In the genomic region with DNA sequence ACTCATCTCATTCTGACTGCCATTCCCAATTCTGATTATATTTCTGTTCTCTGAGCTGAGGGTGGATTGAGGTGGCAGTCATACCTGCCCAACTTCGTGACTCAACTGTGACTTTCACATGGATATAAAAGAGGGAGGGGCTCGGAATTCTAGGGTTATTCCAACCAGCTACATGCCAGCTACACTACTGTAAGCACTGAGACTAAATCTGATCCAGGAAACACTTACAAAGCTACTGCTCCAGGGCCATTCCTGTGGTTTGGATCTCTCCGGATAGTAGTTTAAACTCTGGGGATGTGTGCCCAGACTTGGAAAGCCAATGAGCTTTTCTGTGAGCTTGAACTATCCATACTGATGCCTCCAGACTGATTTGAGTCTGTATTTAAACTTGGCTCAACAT, we compare ENCODE assay signal across 15 cellular contexts. TPM values are rescaled to one million over a fixed set of nuclear protein-coding genes. Genes with fewer than 3 reads are reported as not detected.
A peak's percentile ranks its signal among the peaks of the same experiment; 100 is the strongest.
DNase-seq lines count a peak whose midpoint lies in the region; ATAC-seq and TF ChIP-seq lines count a peak whose summit lies in the region.
"Had no signal": no experiment of that assay in that cellular context is flagged by ENCODE, and none has a peak within 500 bp of the region (broad histone marks: within the 10 kb centered on the region; RNA-seq: fewer than 3 reads in every experiment).

No MANE protein-coding gene starts in this region.

- DNase-seq in AG04449 (ENCODE audit: low read depth, low spot score) (peak; percentile 40), HPDE6-E6E7 (ENCODE audit: extremely low spot score) (peak; percentile 62), amniotic stem cell (lab: John Stamatoyannopoulos, UW) (peak; percentile 67), foreskin fibroblast (peak; percentile 34 to 76), GM10248 (ENCODE audit: extremely low spot score) (no peak)
- no peak for DNase-seq in natural killer cell treated with Interleukin-12 subunit alpha and Interleukin-12 subunit beta and Interleukin-15 and Interleukin-18, amount 100 ng/mL, for 72 hours (ENCODE audit: low spot score)
- no peak for DNase-seq in activated CD8-positive, alpha-beta T cell treated with anti-CD3 and anti-CD28 coated beads, Interleukin-2, amount 10 ng/mL, durations not matched to agents 7 days and 5 days
- DNase-seq: activated naive CD8-positive, alpha-beta T cell treated with anti-CD3 and anti-CD28 coated beads, Interleukin-2, amount 10 ng/mL, durations not matched to agents 7 days and 5 days; DMS53; occipital lobe; T-helper 17 cell; uterus had no signal

- ATAC-seq in natural killer cell treated with Interleukin-12 subunit alpha and Interleukin-12 subunit beta and Interleukin-15 and Interleukin-18, amount 100 ng/mL, for 72 hours: no peak
- ATAC-seq in activated CD8-positive, alpha-beta T cell treated with anti-CD3 and anti-CD28 coated beads, Interleukin-2, amount 10 ng/mL, durations not matched to agents 7 days and 5 days: no peak
- no peak for ATAC-seq in GM21528 (IDR thresholded peaks at IDR 0.05; ENCODE audit: low FRiP score, unreplicated experiment)
- ATAC-seq: A549, T-helper 17 cell had no signal

- H3K4me3 Mint-ChIP-seq in natural killer cell treated with Interleukin-12 subunit alpha and Interleukin-12 subunit beta and Interleukin-15 and Interleukin-18, amount 100 ng/mL, for 72 hours: no peak overlapping the region
- no peak overlapping the region for H3K4me3 Mint-ChIP-seq in activated CD8-positive, alpha-beta T cell treated with anti-CD3 and anti-CD28 coated beads, Interleukin-2, amount 10 ng/mL, durations not matched to agents 7 days and 5 days
- H3K4me3 Mint-ChIP-seq: activated naive CD8-positive, alpha-beta T cell treated with anti-CD3 and anti-CD28 coated beads, Interleukin-2, amount 10 ng/mL, durations not matched to agents 7 days and 5 days; dendritic cell treated with granulocyte-macrophage colony-stimulating factor and Interleukin-4, amounts not matched to agents 40 ng/mL and 50 ng/mL, for 4 days; T-helper 17 cell had no signal

- peaks cover 0 to 10% of the 10 kb centered on the region in 2 donors for H3K27me3 Mint-ChIP-seq in natural killer cell treated with Interleukin-12 subunit alpha and Interleukin-12 subunit beta and Interleukin-15 and Interleukin-18, amount 100 ng/mL, for 72 hours
- peaks cover 5% of the 10 kb centered on the region for H3K27me3 Mint-ChIP-seq in activated CD8-positive, alpha-beta T cell treated with anti-CD3 and anti-CD28 coated beads, Interleukin-2, amount 10 ng/mL, durations not matched to agents 7 days and 5 days (ENCODE audit: low read depth)
- H3K27me3 Mint-ChIP-seq: activated naive CD8-positive, alpha-beta T cell treated with anti-CD3 and anti-CD28 coated beads, Interleukin-2, amount 10 ng/mL, durations not matched to agents 7 days and 5 days had no signal

- no peak overlapping the region for H3K4me3 ChIP-seq in AG04449 (ENCODE audit: low read depth, low read length)
- no peak overlapping the region for H3K4me3 ChIP-seq in foreskin fibroblast (ENCODE audit: low read depth in 1 of 2, low read length in 2 of 2)
- H3K4me3 ChIP-seq: A549, uterus had no signal

- H3K27ac Mint-ChIP-seq in natural killer cell treated with Interleukin-12 subunit alpha and Interleukin-12 subunit beta and Interleukin-15 and Interleukin-18, amount 100 ng/mL, for 72 hours: no peak overlapping the region
- H3K27ac Mint-ChIP-seq in activated CD8-positive, alpha-beta T cell treated with anti-CD3 and anti-CD28 coated beads, Interleukin-2, amount 10 ng/mL, durations not matched to agents 7 days and 5 days: no peak overlapping the region
- H3K27ac Mint-ChIP-seq: activated naive CD8-positive, alpha-beta T cell treated with anti-CD3 and anti-CD28 coated beads, Interleukin-2, amount 10 ng/mL, durations not matched to agents 7 days and 5 days; dendritic cell treated with granulocyte-macrophage colony-stimulating factor and Interleukin-4, amounts not matched to agents 40 ng/mL and 50 ng/mL, for 4 days; T-helper 17 cell had no signal

- no peaks in the 10 kb centered on the region for H3K36me3 Mint-ChIP-seq in natural killer cell treated with Interleukin-12 subunit alpha and Interleukin-12 subunit beta and Interleukin-15 and Interleukin-18, amount 100 ng/mL, for 72 hours
- H3K36me3 Mint-ChIP-seq in activated CD8-positive, alpha-beta T cell treated with anti-CD3 and anti-CD28 coated beads, Interleukin-2, amount 10 ng/mL, durations not matched to agents 7 days and 5 days (ENCODE audit: low read depth): no peaks in the 10 kb centered on the region
- H3K36me3 Mint-ChIP-seq: activated naive CD8-positive, alpha-beta T cell treated with anti-CD3 and anti-CD28 coated beads, Interleukin-2, amount 10 ng/mL, durations not matched to agents 7 days and 5 days had no signal

- no peaks in the 10 kb centered on the region for H3K9me3 Mint-ChIP-seq in natural killer cell treated with Interleukin-12 subunit alpha and Interleukin-12 subunit beta and Interleukin-15 and Interleukin-18, amount 100 ng/mL, for 72 hours
- no peaks in the 10 kb centered on the region for H3K9me3 Mint-ChIP-seq in activated CD8-positive, alpha-beta T cell treated with anti-CD3 and anti-CD28 coated beads, Interleukin-2, amount 10 ng/mL, durations not matched to agents 7 days and 5 days (ENCODE audit: insufficient read depth)
- H3K9me3 Mint-ChIP-seq: activated naive CD8-positive, alpha-beta T cell treated with anti-CD3 and anti-CD28 coated beads, Interleukin-2, amount 10 ng/mL, durations not matched to agents 7 days and 5 days; dendritic cell treated with granulocyte-macrophage colony-stimulating factor and Interleukin-4, amounts not matched to agents 40 ng/mL and 50 ng/mL, for 4 days had no signal

- TF ChIP-seq CTCF in AG04449 (IDR thresholded peaks at IDR 0.05; ENCODE audit: insufficient read depth, low read length, missing control alignments) (no peak), foreskin fibroblast (IDR thresholded peaks at IDR 0.05; ENCODE audit: low read depth, low read length) (no peak), GM10248 (IDR thresholded peaks at IDR 0.05; ENCODE audit: control extremely low read depth, extremely low read depth, low read depth, missing control alignments) (no peak)

- CTCF ChIA-PET in AG04449 (lab: Yijun Ruan, JAX): interaction anchor here (0.9 to 4.3 kb wide), 7 partner anchors 7 to 146 kb away, joined by 3 to 28 read pairs (median 5); partner anchors contain the start of gene MAP2
- CTCF ChIA-PET in activated CD8-positive, alpha-beta T cell treated with anti-CD3 and anti-CD28 coated beads, Interleukin-2, amount 10 ng/mL, durations not matched to agents 7 days and 5 days (lab: Charles Lee): no interaction called here
- CTCF ChIA-PET in GM10248 (lab: Yijun Ruan, JAX): interaction anchor here (1.3 to 1.9 kb wide), 4 partner anchors 10 to 148 kb away, joined by 3 to 4 read pairs (median 4); no protein-coding TSS in a partner anchor

- POLR2A ChIA-PET in AG04449 (lab: Yijun Ruan, JAX) (no interaction called here), GM10248 (lab: Yijun Ruan, JAX) (no interaction called here)
- POLR2A ChIA-PET in activated CD8-positive, alpha-beta T cell treated with anti-CD3 and anti-CD28 coated beads, Interleukin-2, amount 10 ng/mL, durations not matched to agents 7 days and 5 days (lab: Charles Lee): no interaction called here

- H3K4me1 Mint-ChIP-seq in natural killer cell treated with Interleukin-12 subunit alpha and Interleukin-12 subunit beta and Interleukin-15 and Interleukin-18, amount 100 ng/mL, for 72 hours (ENCODE audit: low read depth in 2 of 2): no peaks in the 10 kb centered on the region
- no peaks in the 10 kb centered on the region for H3K4me1 Mint-ChIP-seq in activated CD8-positive, alpha-beta T cell treated with anti-CD3 and anti-CD28 coated beads, Interleukin-2, amount 10 ng/mL, durations not matched to agents 7 days and 5 days (ENCODE audit: low read depth)
- H3K4me1 Mint-ChIP-seq: activated naive CD8-positive, alpha-beta T cell treated with anti-CD3 and anti-CD28 coated beads, Interleukin-2, amount 10 ng/mL, durations not matched to agents 7 days and 5 days; T-helper 17 cell had no signal

RNA-seq across cellular contexts. Expression of gene MAP2, which starts 7.9 kb away (rescaled TPM):
- not detected for total RNA-seq in natural killer cell treated with Interleukin-12 subunit alpha and Interleukin-12 subunit beta and Interleukin-15 and Interleukin-18, amount 100 ng/mL, for 72 hours
- not detected for total RNA-seq in activated CD8-positive, alpha-beta T cell treated with anti-CD3 and anti-CD28 coated beads, Interleukin-2, amount 10 ng/mL, durations not matched to agents 7 days and 5 days
- total RNA-seq: activated naive CD8-positive, alpha-beta T cell treated with anti-CD3 and anti-CD28 coated beads, Interleukin-2, amount 10 ng/mL, durations not matched to agents 7 days and 5 days had no signal

Comparison
In these comparisons a context has a peak if more than half of its experiments do, and no peak if none do; other contexts are left out.
1. DNase-seq: peak in AG04449 (single experiment), HPDE6-E6E7 (single experiment), amniotic stem cell (single experiment) and foreskin fibroblast (2 of 2); none in natural killer cell treated with Interleukin-12 subunit alpha and Interleukin-12 subunit beta and Interleukin-15 and Interleukin-18, amount 100 ng/mL, for 72 hours (single experiment), activated CD8-positive, alpha-beta T cell treated with anti-CD3 and anti-CD28 coated beads, Interleukin-2, amount 10 ng/mL, durations not matched to agents 7 days and 5 days (single experiment) and GM10248 (single experiment).